In genomic region chr2:230712443-230713330, GRCh38 we compare ENCODE assay signal across 8 cellular contexts. TPM values are rescaled to one million over a fixed set of nuclear protein-coding genes. Genes with fewer than 3 reads are reported as not detected.
DNase-seq lines count a peak whose midpoint lies in the region; ATAC-seq lines count a peak whose summit lies in the region.

TSS of gene CAB39 (plus strand) at chr2:230712842. CDS start at chr2:230760002, 47,160 bp downstream.

- 0 out of 2 replicates have a peak, but pooled peaks cover 19% of the 10 kb centered on the region for H3F3A ChIP-seq in GM23248 (ENCODE audit: insufficient read depth)

- peak within 1 kb of the TSS; percentile 98 for H3K27ac Mint-ChIP-seq in activated T-helper 17 cell treated with anti-CD3 and anti-CD28 coated beads, Interleukin-2, amount 50 U/mL, for 72 hours
- peak within 1 kb of the TSS; percentile 90 to 91 for H3K27ac Mint-ChIP-seq in natural killer cell treated with Interleukin-12 subunit alpha and Interleukin-12 subunit beta and Interleukin-15 and Interleukin-18, amount 100 ng/mL, for 72 hours

- ATAC-seq in activated T-helper 17 cell treated with anti-CD3 and anti-CD28 coated beads, Interleukin-2, amount 50 U/mL, for 72 hours (replicated peaks) = peak; percentile 84
- ATAC-seq in natural killer cell treated with Interleukin-12 subunit alpha and Interleukin-12 subunit beta and Interleukin-15 and Interleukin-18, amount 100 ng/mL, for 72 hours = peak; percentile 93 to 95
- ATAC-seq in stimulated activated naive CD8-positive, alpha-beta T cell treated with anti-CD3 and anti-CD28 coated beads, Interleukin-15, Interleukin-2, amounts not matched to agents 100 U/mL and 50 U/mL, for 24 hours = peak; percentile 91

- H3K9me3 ChIP-seq in GM23248 (ENCODE audit: low read depth) = no peaks in the 10 kb centered on the region

- in situ Hi-C loops in GM23248 (cut with MboI) = loop anchor here (10.0 kb wide), 1 partner anchor 92 kb away; no protein-coding TSS in a partner anchor

- no peaks in the 10 kb centered on the region for H3K36me3 ChIP-seq in GM23248 (ENCODE audit: low read depth)

- peak within 1 kb of the TSS; percentile 99 for H3K4me3 Mint-ChIP-seq in activated T-helper 17 cell treated with anti-CD3 and anti-CD28 coated beads, Interleukin-2, amount 50 U/mL, for 72 hours
- H3K4me3 Mint-ChIP-seq in natural killer cell treated with Interleukin-12 subunit alpha and Interleukin-12 subunit beta and Interleukin-15 and Interleukin-18, amount 100 ng/mL, for 72 hours = peak within 1 kb of the TSS; percentile 98

- H3K36me3 Mint-ChIP-seq in activated T-helper 17 cell treated with anti-CD3 and anti-CD28 coated beads, Interleukin-2, amount 50 U/mL, for 72 hours (ENCODE audit: low read depth) = peaks cover 45% of the 10 kb centered on the region
- peaks cover 22% of the 10 kb centered on the region for H3K36me3 Mint-ChIP-seq in natural killer cell treated with Interleukin-12 subunit alpha and Interleukin-12 subunit beta and Interleukin-15 and Interleukin-18, amount 100 ng/mL, for 72 hours

- H3K4me2 ChIP-seq in GM23248 (ENCODE audit: unreplicated experiment) = peak within 1 kb of the TSS; percentile 94

- H3K79me2 ChIP-seq in GM23248 (ENCODE audit: insufficient read depth) = peaks cover 48% of the 10 kb centered on the region

- H3K9me2 ChIP-seq in GM23248 (ENCODE audit: insufficient read depth) = no peaks in the 10 kb centered on the region

- H3K4me3 ChIP-seq in GM23248 = peak within 1 kb of the TSS; percentile 93

- no peaks in the 10 kb centered on the region for H3K27me3 ChIP-seq in GM23248 (replicated peaks; ENCODE audit: insufficient read depth)

- no peaks in the 10 kb centered on the region for H3K9me3 Mint-ChIP-seq in activated T-helper 17 cell treated with anti-CD3 and anti-CD28 coated beads, Interleukin-2, amount 50 U/mL, for 72 hours
- H3K9me3 Mint-ChIP-seq in natural killer cell treated with Interleukin-12 subunit alpha and Interleukin-12 subunit beta and Interleukin-15 and Interleukin-18, amount 100 ng/mL, for 72 hours = no peaks in the 10 kb centered on the region

- H2AFZ ChIP-seq in GM23248 = peak within 1 kb of the TSS; percentile 95

- WGBS in GM23248 (ENCODE audit: low coverage in 1 of 2, low lambda C conversion rate in 2 of 2, missing lambda C conversion rate in 2 of 2), 2 experiments = 2% methylated on average over 49 to 71 of the region's 110 CpGs

- peak; percentile 93 for DNase-seq in Daoy (ENCODE audit: low read depth)
- peak; percentile 96 for DNase-seq in GM23248
- DNase-seq in Kasumi-1 (lab: John Stamatoyannopoulos, UW) = peak; percentile 82 to 88
- DNase-seq in RPMI8226 = peak; percentile 91
- DNase-seq in fibroblast of peridontal ligament (ENCODE audit: extremely low read depth) = peak; percentile 78
- DNase-seq in natural killer cell treated with Interleukin-12 subunit alpha and Interleukin-12 subunit beta and Interleukin-15 and Interleukin-18, amount 100 ng/mL, for 72 hours (ENCODE audit: low spot score) = peak; percentile 91
- peak; percentile 91 for DNase-seq in stimulated activated naive CD8-positive, alpha-beta T cell treated with anti-CD3 and anti-CD28 coated beads, Interleukin-15, Interleukin-2, amounts not matched to agents 100 U/mL and 50 U/mL, for 24 hours

- H3K9ac ChIP-seq in GM23248 = peak within 1 kb of the TSS; percentile 91

- H3K4me1 Mint-ChIP-seq in activated T-helper 17 cell treated with anti-CD3 and anti-CD28 coated beads, Interleukin-2, amount 50 U/mL, for 72 hours = peaks cover 26% of the 10 kb centered on the region
- peaks cover 41 to 53% of the 10 kb centered on the region in 2 donors for H3K4me1 Mint-ChIP-seq in natural killer cell treated with Interleukin-12 subunit alpha and Interleukin-12 subunit beta and Interleukin-15 and Interleukin-18, amount 100 ng/mL, for 72 hours (ENCODE audit: low read depth in 2 of 2)

- H4K20me1 ChIP-seq in GM23248 (ENCODE audit: insufficient read depth) = peaks cover 10% of the 10 kb centered on the region

- peak within 1 kb of the TSS; percentile 86 for H3K27ac ChIP-seq in GM23248

- no peaks in the 10 kb centered on the region for H3K27me3 Mint-ChIP-seq in activated T-helper 17 cell treated with anti-CD3 and anti-CD28 coated beads, Interleukin-2, amount 50 U/mL, for 72 hours
- H3K27me3 Mint-ChIP-seq in natural killer cell treated with Interleukin-12 subunit alpha and Interleukin-12 subunit beta and Interleukin-15 and Interleukin-18, amount 100 ng/mL, for 72 hours = no peaks in the 10 kb centered on the region

- H3K4me1 ChIP-seq in GM23248 (ENCODE audit: insufficient read depth) = peaks cover 19% of the 10 kb centered on the region

RNA-seq across cellular contexts. Expression of gene CAB39, which starts in this region (rescaled TPM):
- 72.1 and 76.8 TPM in 2 replicates for total RNA-seq in Daoy (2014; rRNA removed; shearing (Covaris generic))
- total RNA-seq in GM23248 (2014; rRNA removed; shearing (Covaris generic)) = 49.1 and 52.1 TPM in 2 replicates
- polyA plus RNA-seq in GM23248 (2016; fragmentation: Nextera tagmentation; extraction: Ambion mirVana) = 22.7 and 23.1 TPM in 2 replicates
- 100 to 1,000 TPM in 1 of 2 donors, 10 to 100 TPM in 1; 93.3 to 137 TPM for total RNA-seq in activated T-helper 17 cell treated with anti-CD3 and anti-CD28 coated beads, Interleukin-2, amount 50 U/mL, for 72 hours
- total RNA-seq in natural killer cell treated with Interleukin-12 subunit alpha and Interleukin-12 subunit beta and Interleukin-15 and Interleukin-18, amount 100 ng/mL, for 72 hours = 100 to 1,000 TPM; 139 to 146 TPM

Comparison
In these comparisons a context has a peak if more than half of its experiments do, and no peak if none do; other contexts are left out.
1. Peak in every context shown above with its lines: DNase-seq, ATAC-seq, H3K4me3 ChIP-seq and H3K27ac ChIP-seq.